In the genomic region with DNA sequence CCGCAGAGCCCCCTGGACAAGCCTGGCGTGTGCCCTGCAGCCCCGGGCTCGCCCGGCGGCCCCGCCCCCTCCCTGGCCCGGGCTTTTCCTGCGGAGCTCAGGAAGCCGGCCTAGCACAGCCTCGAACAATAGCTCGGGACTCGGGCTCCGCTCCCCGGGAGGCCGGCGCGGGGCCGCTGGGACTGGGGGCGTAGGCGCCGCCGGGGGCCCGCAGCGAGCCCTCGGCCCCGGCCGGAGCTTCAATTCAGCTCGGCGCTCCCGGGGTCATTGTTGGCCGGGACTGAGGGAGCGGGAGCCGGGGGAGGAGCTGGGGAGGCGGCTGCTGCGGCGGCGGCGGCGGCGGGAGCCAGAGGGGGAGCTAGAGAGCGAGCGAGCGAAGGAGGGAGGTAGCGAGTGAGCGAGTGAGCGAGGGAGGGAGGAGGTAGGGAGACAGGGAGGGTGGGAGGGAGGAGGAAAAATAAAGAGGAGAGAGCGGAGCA, we compare ENCODE assay signal across 8 cellular contexts. TPM values are rescaled to one million over a fixed set of nuclear protein-coding genes. Genes with fewer than 3 reads are reported as not detected.
DNase-seq lines count a peak whose midpoint lies in the region; ATAC-seq lines count a peak whose summit lies in the region.

No MANE protein-coding gene starts in this region.

- peak overlapping the region; percentile 83 for H3K27ac ChIP-seq in BLaER1
- peak overlapping the region; percentile 50 to 77 for H3K27ac ChIP-seq in esophagus (ENCODE audit: low read depth in 2 of 2, low read length in 1 of 2)
- H3K27ac ChIP-seq in mucosa of rectum (ENCODE audit: low read depth in 2 of 2, low read length in 2 of 2) = peak overlapping the region; percentile 48 to 53

- H3K9me3 ChIP-seq in BLaER1 = no peaks in the 10 kb centered on the region
- H3K9me3 ChIP-seq in esophagus (ENCODE audit: control insufficient read depth in 2 of 2, insufficient read depth in 1 of 2, low read depth in 1 of 2, low read length in 1 of 2) = no peaks in the 10 kb centered on the region
- H3K9me3 ChIP-seq in mucosa of rectum (ENCODE audit: control insufficient read depth in 2 of 2, low read length in 2 of 2) = no peaks in the 10 kb centered on the region

- peak; percentile 53 for ATAC-seq in GM19468 (IDR thresholded peaks at IDR 0.05; ENCODE audit: extremely low read depth, unreplicated experiment)

- H4K20me1 ChIP-seq in BLaER1 = peaks cover 32% of the 10 kb centered on the region

- peaks cover 19% of the 10 kb centered on the region for H3K4me1 ChIP-seq in BLaER1
- H3K4me1 ChIP-seq in esophagus (ENCODE audit: control insufficient read depth in 2 of 2, insufficient read depth in 2 of 2, low read length in 1 of 2) = peaks cover 3 to 8% of the 10 kb centered on the region in 2 donors
- H3K4me1 ChIP-seq in mucosa of rectum (ENCODE audit: control insufficient read depth in 2 of 2, insufficient read depth in 2 of 2, low read length in 2 of 2) = peaks cover 3% of the 10 kb centered on the region in 2 donors

- H3K36me3 ChIP-seq in BLaER1 (no peaks in the 10 kb centered on the region), esophagus (ENCODE audit: control insufficient read depth in 2 of 2, insufficient read depth in 2 of 2, low read length in 1 of 2) (no peaks in the 10 kb centered on the region), mucosa of rectum (ENCODE audit: control insufficient read depth in 2 of 2, insufficient read depth in 2 of 2, low read length in 2 of 2) (no peaks in the 10 kb centered on the region)

- DNase-seq in HT1080 (ENCODE audit: low read depth) (peak; percentile 88), NOMO-1 (lab: John Stamatoyannopoulos, UW; ENCODE audit: unreplicated experiment in 2 of 2) (peak; percentile 47 to 48)
- DNase-seq in activated T-cell treated with anti-CD3 and anti-CD28 coated beads, Interleukin-2, amount 50 U/mL, for 1 hour = peak; percentile 67
- DNase-seq in stimulated activated CD8-positive, alpha-beta memory T cell treated with anti-CD3 and anti-CD28 coated beads, Interleukin-4, amount 100 ng/mL, for 24 hours (ENCODE audit: low read depth) = peak; percentile 55

- peak overlapping the region; percentile 92 for H3K4me3 ChIP-seq in BLaER1
- H3K4me3 ChIP-seq in esophagus (ENCODE audit: low read depth in 1 of 2, low read length in 2 of 2) = peak overlapping the region; percentile 60 to 61
- peak overlapping the region; percentile 77 to 78 for H3K4me3 ChIP-seq in mucosa of rectum (ENCODE audit: low read length in 2 of 2)

- H3K9ac ChIP-seq in BLaER1 (peak overlapping the region; percentile 86), mucosa of rectum (ENCODE audit: low read depth in 1 of 2, low read length in 2 of 2) (peak overlapping the region; percentile 61 to 72)

- H3K27me3 ChIP-seq in BLaER1 (peaks cover 6% of the 10 kb centered on the region; the same call in 1 of the 2 replicates), esophagus (ENCODE audit: control insufficient read depth in 1 of 2, insufficient read depth in 2 of 2, low read length in 2 of 2) (peaks cover 0 to 3% of the 10 kb centered on the region in 2 donors), mucosa of rectum (ENCODE audit: control insufficient read depth in 2 of 2, insufficient read depth in 2 of 2, low read length in 2 of 2) (peaks cover 2 to 8% of the 10 kb centered on the region in 2 donors)

- H3K4me2 ChIP-seq in BLaER1 = peak overlapping the region; percentile 99

- 1 to 2% methylated on average over 40 to 48 of the region's 48 CpGs for WGBS in esophagus, 2 donors

RNA-seq across cellular contexts. Expression of gene KALRN, which starts 0.2 kb away (rescaled TPM):
- total RNA-seq in HT1080 (2014; rRNA removed; shearing (Covaris generic)) = 7.6 and 8.0 TPM in 2 replicates
- polyA plus RNA-seq in HT1080 (2015; cell fraction: cytosol; rRNA removed) = 1.00 and 1.5 TPM in 2 replicates
- 2.0 and 4.7 TPM in 2 replicates for polyA plus RNA-seq in HT1080 (2015; cell fraction: nucleus; rRNA removed)
- polyA plus RNA-seq in esophagus = 10 to 100 TPM in 1 of 2 donors, 1 to 10 TPM in 1; 6.6 to 23.5 TPM

RNA-seq across cellular contexts. Expression of gene ROPN1, which starts 41.0 kb away (rescaled TPM):
- total RNA-seq in HT1080 (2014; rRNA removed; shearing (Covaris generic)) = 0.21 TPM in 1 of 2 replicates, not detected in the other
- polyA plus RNA-seq in HT1080 (2015; cell fraction: cytosol; rRNA removed) = 0.10 TPM in 1 of 2 replicates, not detected in the other
- polyA plus RNA-seq in HT1080 (2015; cell fraction: nucleus; rRNA removed) = not detected in 2 replicates
- polyA plus RNA-seq in esophagus = not detected

Comparison
In these comparisons a context has a peak if more than half of its experiments do, and no peak if none do; other contexts are left out.
1. Peak in every context shown above with its lines: DNase-seq, ATAC-seq, H3K4me3 ChIP-seq and H3K27ac ChIP-seq.